Comparison of ENCODE assay signal across 8 cellular contexts in the genomic region with DNA sequence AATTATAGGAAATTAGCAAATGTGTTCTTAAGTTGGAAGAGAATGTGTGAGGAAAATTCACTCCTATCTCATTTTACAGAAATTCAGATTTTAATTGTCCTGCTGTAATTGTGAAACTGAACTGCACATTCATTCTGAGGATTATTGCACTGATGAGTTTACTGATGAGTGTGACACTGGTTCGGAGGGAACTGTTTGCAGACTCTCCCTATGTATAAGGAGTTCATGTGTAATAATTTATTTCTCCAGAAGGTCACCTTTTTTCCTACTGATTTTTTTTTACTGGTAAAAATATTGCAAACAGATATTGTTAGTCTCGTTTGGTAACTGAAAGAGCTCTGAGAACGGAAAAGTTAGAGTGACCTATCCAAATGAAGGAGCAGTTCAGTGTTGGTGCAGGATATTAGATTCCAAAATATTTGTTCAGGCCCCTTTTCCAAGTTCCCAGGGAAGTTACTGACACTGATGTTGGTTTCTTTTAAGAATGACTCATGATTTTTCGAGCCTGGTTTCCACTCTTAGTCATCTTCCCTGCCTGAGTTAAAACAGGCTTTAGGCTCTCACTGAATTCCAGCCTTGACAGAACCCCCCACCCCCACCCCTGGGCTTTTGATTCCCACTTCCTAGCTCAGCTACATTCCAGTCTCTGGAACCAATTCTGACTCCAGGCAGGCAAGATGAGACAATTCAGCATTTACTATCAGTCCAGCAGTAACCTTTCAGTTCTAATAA. TPM values are rescaled to one million over a fixed set of nuclear protein-coding genes. Genes with fewer than 3 reads are reported as not detected.
DNase-seq lines count a peak whose midpoint lies in the region; ATAC-seq and TF ChIP-seq lines count a peak whose summit lies in the region.

No MANE protein-coding gene starts in this region.

- H3K4me3 Mint-ChIP-seq in nephron (peak overlapping the region in 2 of 3 experiments; percentile 35 to 62), immature natural killer cell (no peak overlapping the region)

- H3K36me3 ChIP-seq in BE2C (no peaks in the 10 kb centered on the region; the same call in 1 of the 2 replicates), H7 (replicated peaks; ENCODE audit: control insufficient read depth, insufficient read depth, low read length) (no peaks in the 10 kb centered on the region), esophagus muscularis mucosa (no peaks in the 10 kb centered on the region)

- H3K27ac Mint-ChIP-seq in nephron (peak overlapping the region; percentile 91 to 97 (median 93)), immature natural killer cell (peak overlapping the region in 1 of 6 donors; percentile 27)

- H3K36me3 Mint-ChIP-seq in nephron (ENCODE audit: low read depth) = peaks cover 17% of the 10 kb centered on the region
- H3K36me3 Mint-ChIP-seq in immature natural killer cell = peaks cover 0 to 4% (median 0%) of the 10 kb centered on the region in 3 donors

- TF ChIP-seq EP300 in esophagus muscularis mucosa (IDR thresholded peaks at IDR 0.05) = peak; percentile 66

- DNase-seq in BE2C = peak; percentile 44
- peak; percentile 51 for DNase-seq in H7
- peak; percentile 93 for DNase-seq in esophagus muscularis mucosa (ENCODE audit: extremely low spot score)
- no peak for DNase-seq in immature natural killer cell
- no peak for DNase-seq in DMS153 treated with DMSO at 0.1 percent for 48 hours (lab: John Stamatoyannopoulos, UW; ENCODE audit: unreplicated experiment)

- intact Hi-C loops in esophagus muscularis mucosa (cut with DNase I) = no loop called here

- H3K27me3 Mint-ChIP-seq in nephron (ENCODE audit: low read depth) = no peaks in the 10 kb centered on the region
- H3K27me3 Mint-ChIP-seq in immature natural killer cell (ENCODE audit: low read depth in 3 of 3) = no peaks in the 10 kb centered on the region

- TF ChIP-seq CTCF in BE2C (IDR thresholded peaks at IDR 0.05; ENCODE audit: low read depth, low read length) (no peak), esophagus muscularis mucosa (IDR thresholded peaks at IDR 0.05) (peak in 1 of 3 experiments; percentile 9), nephron (IDR thresholded peaks at IDR 0.05; ENCODE audit: unreplicated experiment in 3 of 3) (no peak)

- WGBS in esophagus muscularis mucosa = 15% methylated on average over 4 of the region's 4 CpGs

- H3K9me3 ChIP-seq in BE2C = no peaks in the 10 kb centered on the region
- no peaks in the 10 kb centered on the region for H3K9me3 ChIP-seq in esophagus muscularis mucosa

- H3K4me1 ChIP-seq in BE2C (peaks cover 33% of the 10 kb centered on the region), esophagus muscularis mucosa (peaks cover 49 to 66% (median 59%) of the 10 kb centered on the region in 4 donors)

- H3K27ac ChIP-seq in esophagus muscularis mucosa (replicated peaks in 1 of 4) = peak overlapping the region; percentile 84 to 93 (median 86)

- TF ChIP-seq POLR2A in esophagus muscularis mucosa (IDR thresholded peaks at IDR 0.05; ENCODE audit: low read depth) = no peak

- peak; percentile 82 for ATAC-seq in SK-N-SH treated with all-trans-retinoic acid at 6 μM for 48 hours
- no peak for ATAC-seq in HG03280 (IDR thresholded peaks at IDR 0.05; ENCODE audit: unreplicated experiment)

- H3K9me3 Mint-ChIP-seq in nephron (peaks cover 5% of the 10 kb centered on the region), immature natural killer cell (no peaks in the 10 kb centered on the region)

- H3K4me1 Mint-ChIP-seq in nephron = peaks cover 49% of the 10 kb centered on the region
- H3K4me1 Mint-ChIP-seq in immature natural killer cell = peaks cover 16 to 35% of the 10 kb centered on the region in 2 donors

- H3K4me3 ChIP-seq in BE2C (ENCODE audit: low read depth, low read length) = no peak overlapping the region; the same call in 1 of the 2 replicates
- H3K4me3 ChIP-seq in H7 (ENCODE audit: insufficient read depth, low read depth, low read length) = no peak overlapping the region
- H3K4me3 ChIP-seq in esophagus muscularis mucosa = peak overlapping the region in 3 of 4 donors; percentile 5 to 14 (median 7)

- H3K27me3 ChIP-seq in BE2C (no peaks in the 10 kb centered on the region), H7 (ENCODE audit: control insufficient read depth, insufficient read depth, low read length) (no peaks in the 10 kb centered on the region), esophagus muscularis mucosa (no peaks in the 10 kb centered on the region)

TF ChIP-seq in SK-N-SH treated with all-trans-retinoic acid at 6 μM for 48 hours, 23 proteins besides CTCF, POLR2A, EP300 and RAD21:
- TF ChIP-seq, protein P1, sequence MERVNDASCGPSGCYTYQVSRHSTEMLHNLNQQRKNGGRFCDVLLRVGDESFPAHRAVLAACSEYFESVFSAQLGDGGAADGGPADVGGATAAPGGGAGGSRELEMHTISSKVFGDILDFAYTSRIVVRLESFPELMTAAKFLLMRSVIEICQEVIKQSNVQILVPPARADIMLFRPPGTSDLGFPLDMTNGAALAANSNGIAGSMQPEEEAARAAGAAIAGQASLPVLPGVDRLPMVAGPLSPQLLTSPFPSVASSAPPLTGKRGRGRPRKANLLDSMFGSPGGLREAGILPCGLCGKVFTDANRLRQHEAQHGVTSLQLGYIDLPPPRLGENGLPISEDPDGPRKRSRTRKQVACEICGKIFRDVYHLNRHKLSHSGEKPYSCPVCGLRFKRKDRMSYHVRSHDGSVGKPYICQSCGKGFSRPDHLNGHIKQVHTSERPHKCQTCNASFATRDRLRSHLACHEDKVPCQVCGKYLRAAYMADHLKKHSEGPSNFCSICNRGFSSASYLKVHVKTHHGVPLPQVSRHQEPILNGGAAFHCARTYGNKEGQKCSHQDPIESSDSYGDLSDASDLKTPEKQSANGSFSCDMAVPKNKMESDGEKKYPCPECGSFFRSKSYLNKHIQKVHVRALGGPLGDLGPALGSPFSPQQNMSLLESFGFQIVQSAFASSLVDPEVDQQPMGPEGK (CRISPR knock-in tag; IDR thresholded peaks at IDR 0.05; ENCODE audit: borderline replicate concordance) = peak; percentile 88
- TF ChIP-seq ZC3H10 (CRISPR knock-in tag; IDR thresholded peaks at IDR 0.05) (peak; percentile 39; the same call in 1 of the 2 replicates), CSDC2 (CRISPR knock-in tag; IDR thresholded peaks at IDR 0.05) (0 out of 2 replicates have a peak, but pooled peaks have one; percentile 40), ISL1 (CRISPR knock-in tag; IDR thresholded peaks at IDR 0.05) (peak; percentile 88), ZNF8 (CRISPR knock-in tag; IDR thresholded peaks at IDR 0.05) (no peak), ZFP30 (CRISPR knock-in tag; IDR thresholded peaks at IDR 0.05) (no peak), TCF4 (CRISPR knock-in tag; IDR thresholded peaks at IDR 0.05; ENCODE audit: borderline replicate concordance) (peak; percentile 48; the same call in 1 of the 2 replicates), TOX (CRISPR knock-in tag; IDR thresholded peaks at IDR 0.05; ENCODE audit: borderline replicate concordance) (0 out of 2 replicates have a peak, but pooled peaks have one; percentile 49)
- TF ChIP-seq, protein P2, sequence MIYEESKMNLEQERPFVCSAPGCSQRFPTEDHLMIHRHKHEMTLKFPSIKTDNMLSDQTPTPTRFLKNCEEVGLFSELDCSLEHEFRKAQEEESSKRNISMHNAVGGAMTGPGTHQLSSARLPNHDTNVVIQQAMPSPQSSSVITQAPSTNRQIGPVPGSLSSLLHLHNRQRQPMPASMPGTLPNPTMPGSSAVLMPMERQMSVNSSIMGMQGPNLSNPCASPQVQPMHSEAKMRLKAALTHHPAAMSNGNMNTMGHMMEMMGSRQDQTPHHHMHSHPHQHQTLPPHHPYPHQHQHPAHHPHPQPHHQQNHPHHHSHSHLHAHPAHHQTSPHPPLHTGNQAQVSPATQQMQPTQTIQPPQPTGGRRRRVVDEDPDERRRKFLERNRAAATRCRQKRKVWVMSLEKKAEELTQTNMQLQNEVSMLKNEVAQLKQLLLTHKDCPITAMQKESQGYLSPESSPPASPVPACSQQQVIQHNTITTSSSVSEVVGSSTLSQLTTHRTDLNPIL (CRISPR knock-in tag; IDR thresholded peaks at IDR 0.05; ENCODE audit: low read depth) = 0 out of 2 replicates have a peak, but pooled peaks have one; percentile 42

RNA-seq across cellular contexts. Expression of a gene that starts 18.4 kb away (rescaled TPM):
- 46.2 TPM for polyA plus RNA-seq in BE2C (2012; ENCODE audit: insufficient read depth, insufficient read length, low read depth)
- total RNA-seq in H7 (2014; rRNA removed; shearing (Covaris generic)) = 33.4 and 37.9 TPM in 2 replicates
- total RNA-seq in esophagus muscularis mucosa = 100 to 1,000 TPM; 141 to 208 (median 166) TPM
- 10 to 100 TPM; 17.9 to 30.7 (median 27.7) TPM for polyA plus RNA-seq in immature natural killer cell

Comparison
In these comparisons a context has a peak if more than half of its experiments do, and no peak if none do; other contexts are left out.
1. DNase-seq: peak in BE2C (single experiment), H7 (single experiment) and esophagus muscularis mucosa (single experiment); none in immature natural killer cell (0 of 3) and DMS153 treated with DMSO at 0.1 percent for 48 hours (single experiment).
2. H3K4me3 ChIP-seq: peak in esophagus muscularis mucosa (3 of 4); none in BE2C (single experiment) and H7 (single experiment).
3. H3K4me3 Mint-ChIP-seq: peak in nephron (2 of 3); none in immature natural killer cell (0 of 5).